ENCODE assay signal across 28 cellular contexts in the genomic region with DNA sequence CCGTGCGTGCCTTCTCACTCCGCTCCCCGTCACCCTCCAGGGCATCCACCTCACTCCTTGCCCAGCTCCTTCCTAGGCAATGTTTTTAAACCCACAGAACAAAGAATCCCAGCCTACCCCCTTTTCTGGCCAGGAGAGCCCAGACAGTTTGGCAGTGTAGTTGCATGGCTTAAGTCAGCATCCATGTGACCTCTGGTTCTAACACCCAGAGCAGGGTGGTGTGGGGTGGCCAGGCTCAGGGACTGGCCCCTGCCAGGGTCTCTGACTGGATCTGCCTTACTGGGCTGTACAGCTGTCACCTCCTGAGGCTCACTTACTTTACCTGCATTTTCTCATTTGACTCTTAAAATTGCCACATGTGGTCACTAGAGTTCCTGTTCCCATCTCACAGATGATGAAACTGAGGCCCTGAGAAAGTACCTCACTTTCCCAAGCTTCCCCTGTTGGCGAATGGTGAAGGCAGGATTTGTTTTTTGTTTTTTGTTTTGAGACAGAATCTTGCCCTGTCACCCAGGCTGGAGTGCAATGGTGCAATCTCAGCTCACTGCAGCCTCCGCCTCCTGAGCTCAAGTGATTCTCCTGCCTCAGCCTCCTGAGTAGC. TPM values are rescaled to one million over a fixed set of nuclear protein-coding genes. Genes with fewer than 3 reads are reported as not detected.
A peak's percentile ranks its signal among the peaks of the same experiment; 100 is the strongest.
DNase-seq lines count a peak whose midpoint lies in the region; ATAC-seq and TF ChIP-seq lines count a peak whose summit lies in the region.
"Had no signal": no experiment of that assay in that cellular context is flagged by ENCODE, and none has a peak within 500 bp of the region (broad histone marks: within the 10 kb centered on the region; RNA-seq: fewer than 3 reads in every experiment).

No MANE protein-coding gene starts in this region.

- WGBS in adrenal gland, 4 donors, result 87 to 98% (median 96%) methylated on average over 6 of the region's 6 CpGs

- peaks cover 62% of the 10 kb centered on the region for H3K36me3 Mint-ChIP-seq in CD8-positive, alpha-beta T cell
- peaks cover 0 to 57% (median 9%) of the 10 kb centered on the region in 3 donors for H3K36me3 Mint-ChIP-seq in CD8-positive, alpha-beta memory T cell

- no peak overlapping the region for H3K27ac ChIP-seq in CD8-positive, alpha-beta T cell (ENCODE audit: low read depth, low read length)
- H3K27ac ChIP-seq in Panc1 (ENCODE audit: low read length) (no peak overlapping the region), adrenal gland (no peak overlapping the region)
- H3K27ac ChIP-seq in CD8-positive, alpha-beta memory T cell (ENCODE audit: low read depth, low read length), result no peak overlapping the region
- H3K27ac ChIP-seq: A549, KMS-11, SJCRH30 had no signal

- no peaks in the 10 kb centered on the region for H3K27me3 ChIP-seq in CD8-positive, alpha-beta T cell (ENCODE audit: insufficient read depth, low read length)
- no peaks in the 10 kb centered on the region for H3K27me3 ChIP-seq in Panc1 (ENCODE audit: control insufficient read depth, insufficient read depth, low read length)
- no peaks in the 10 kb centered on the region for H3K27me3 ChIP-seq in CD8-positive, alpha-beta memory T cell (ENCODE audit: insufficient read depth, low read length, poor library complexity, severe bottlenecking)
- no peaks in the 10 kb centered on the region for H3K27me3 ChIP-seq in adrenal gland
- H3K27me3 ChIP-seq: SJCRH30 had no signal

- CTCF ChIA-PET in CD8-positive, alpha-beta T cell (lab: Charles Lee), result no interaction called here
- CTCF ChIA-PET in Panc1 (lab: Charles Lee), result no interaction called here
- CTCF ChIA-PET in CD8-positive, alpha-beta memory T cell (lab: Charles Lee), result no interaction called here

- TF ChIP-seq CTCF in CD8-positive, alpha-beta T cell (IDR thresholded peaks at IDR 0.05), result no peak
- TF ChIP-seq CTCF in Panc1 (IDR thresholded peaks at IDR 0.05) (no peak), adrenal gland (IDR thresholded peaks at IDR 0.05) (no peak)

- no peak for TF ChIP-seq POLR2A in adrenal gland (IDR thresholded peaks at IDR 0.05)

- H3K4me1 ChIP-seq in CD8-positive, alpha-beta T cell (ENCODE audit: insufficient read depth, low read length), result no peaks in the 10 kb centered on the region
- H3K4me1 ChIP-seq in Panc1 (ENCODE audit: control insufficient read depth, insufficient read depth, low read length) (no peaks in the 10 kb centered on the region), adrenal gland (replicated peaks in 1 of 2) (no peaks in the 10 kb centered on the region)
- H3K4me1 ChIP-seq in CD8-positive, alpha-beta memory T cell (ENCODE audit: insufficient read depth, low read length), result no peaks in the 10 kb centered on the region
- H3K4me1 ChIP-seq: A549, SJCRH30 had no signal

- peak overlapping the region; percentile 49 for H3K27ac Mint-ChIP-seq in CD8-positive, alpha-beta T cell
- no peak overlapping the region for H3K27ac Mint-ChIP-seq in CD8-positive, alpha-beta memory T cell

- no peaks in the 10 kb centered on the region for H3K27me3 Mint-ChIP-seq in CD8-positive, alpha-beta T cell (ENCODE audit: low read depth)
- no peaks in the 10 kb centered on the region for H3K27me3 Mint-ChIP-seq in CD8-positive, alpha-beta memory T cell
- H3K27me3 Mint-ChIP-seq: CD4-positive, alpha-beta memory T cell had no signal

- H3K4me3 ChIP-seq in CD8-positive, alpha-beta T cell (ENCODE audit: low read depth, low read length), result no peak overlapping the region
- H3K4me3 ChIP-seq in Panc1 (ENCODE audit: low read depth in 2 of 2, low read length in 2 of 2), result no peak overlapping the region
- H3K4me3 ChIP-seq in CD8-positive, alpha-beta memory T cell (ENCODE audit: low read length), result no peak overlapping the region
- no peak overlapping the region for H3K4me3 ChIP-seq in adrenal gland
- H3K4me3 ChIP-seq: A549, SJCRH30 had no signal

- POLR2A ChIA-PET in CD8-positive, alpha-beta T cell (lab: Charles Lee), result no interaction called here
- POLR2A ChIA-PET in Panc1 (lab: Charles Lee), result no interaction called here
- POLR2A ChIA-PET in CD8-positive, alpha-beta memory T cell (lab: Charles Lee), result no interaction called here

- H3K36me3 ChIP-seq in CD8-positive, alpha-beta T cell (ENCODE audit: insufficient read depth, low read length), result peaks cover 2% of the 10 kb centered on the region
- H3K36me3 ChIP-seq in Panc1 (ENCODE audit: control insufficient read depth, insufficient read depth, low read length) (no peaks in the 10 kb centered on the region), adrenal gland (replicated peaks in 1 of 2) (peaks cover 0 to 92% of the 10 kb centered on the region in 2 donors)
- H3K36me3 ChIP-seq in CD8-positive, alpha-beta memory T cell (ENCODE audit: insufficient read depth, low read length), result no peaks in the 10 kb centered on the region
- H3K36me3 ChIP-seq: SJCRH30 had no signal

- no peak for ATAC-seq in CD8-positive, alpha-beta T cell
- ATAC-seq in Panc1 (peak; percentile 58; the same call in 1 of the 2 replicates), GM18909 (IDR thresholded peaks at IDR 0.05; ENCODE audit: poor library complexity, unreplicated experiment) (no peak)
- ATAC-seq: PC-3, Right ventricle myocardium inferior, SK-N-SH treated with all-trans-retinoic acid at 6 μM for 48 hours had no signal

- no TSS peak for BruUV-seq in Panc1 (replicated peaks; lab: Mats Ljungman, UMichigan)

- H3K4me3 Mint-ChIP-seq in CD8-positive, alpha-beta T cell, result no peak overlapping the region
- H3K4me3 Mint-ChIP-seq in CD8-positive, alpha-beta memory T cell, result no peak overlapping the region
- H3K4me3 Mint-ChIP-seq: H9 had no signal

- H3K4me1 Mint-ChIP-seq in CD8-positive, alpha-beta T cell (ENCODE audit: low read depth), result no peaks in the 10 kb centered on the region
- no peaks in the 10 kb centered on the region for H3K4me1 Mint-ChIP-seq in CD8-positive, alpha-beta memory T cell
- H3K4me1 Mint-ChIP-seq: CD4-positive, alpha-beta memory T cell had no signal

- intact Hi-C loops in CD8-positive, alpha-beta T cell (cut with DNase I, micrococcal nuclease), result no loop called here
- intact Hi-C loops in Panc1 (cut with micrococcal nuclease; ENCODE audit: unreplicated experiment) (no loop called here), adrenal gland (cut with DNase I) (no loop called here)

- no peaks in the 10 kb centered on the region for H3K9me3 ChIP-seq in CD8-positive, alpha-beta T cell (ENCODE audit: low read length)
- H3K9me3 ChIP-seq in Panc1 (ENCODE audit: control insufficient read depth, insufficient read depth, low read depth, low read length) (no peaks in the 10 kb centered on the region), adrenal gland (replicated peaks in 1 of 3) (no peaks in the 10 kb centered on the region)
- H3K9me3 ChIP-seq in CD8-positive, alpha-beta memory T cell (ENCODE audit: low read length), result no peaks in the 10 kb centered on the region
- H3K9me3 ChIP-seq: A549, SJCRH30 had no signal

- in situ Hi-C loops in Panc1 (cut with HindIII; ENCODE audit: low pct_unique_long_range_greater_than_20kb, low sequenced_read_pairs), result no loop called here

- no peaks in the 10 kb centered on the region for H3K9me3 Mint-ChIP-seq in CD8-positive, alpha-beta T cell
- no peaks in the 10 kb centered on the region for H3K9me3 Mint-ChIP-seq in CD8-positive, alpha-beta memory T cell
- H3K9me3 Mint-ChIP-seq: CD4-positive, alpha-beta memory T cell; H9 had no signal

- DNase-seq in CD8-positive, alpha-beta T cell, result no peak
- DNase-seq in Panc1 (ENCODE audit: low read depth, low spot score), result no peak
- DNase-seq in globus pallidus (ENCODE audit: low spot score), result peak; percentile 37
- no peak for DNase-seq in CD8-positive, alpha-beta memory T cell
- no peak for DNase-seq in adrenal gland
- DNase-seq: CD4-positive, alpha-beta memory T cell; DMS 273 treated with DMSO at 0.1 percent for 48 hours; DMS79; EL; GDM1; H9; IMR-90; NCI-H1048; NCI-H1417; NCI-H1694; NCI-H2029 treated with DMSO at 0.1 percent for 48 hours; NCI-H446 treated with DMSO at 0.1 percent for 48 hours; NCI-H526; NCI-H82; NK-92 treated with Interleukin-12 subunit alpha and Interleukin-12 subunit beta, amount 100 ng/mL, for 24 hours; PC-3; SJCRH30 had no signal

RNA-seq across cellular contexts. Expression of a gene that starts 18.3 kb away (rescaled TPM):
- not detected for total RNA-seq in CD8-positive, alpha-beta T cell
- total RNA-seq in Panc1 (2021; ENCODE audit: unreplicated experiment), result 0.15 TPM
- polyA plus RNA-seq in Panc1 (2012; ENCODE audit: insufficient read length), result not detected
- under 1 TPM; 0.18 to 0.20 TPM for total RNA-seq in CD8-positive, alpha-beta memory T cell
- not detected for polyA plus RNA-seq in CD8-positive, alpha-beta memory T cell
- 100 to 1,000 TPM in 1 of 8 donors, 1 to 10 TPM in 7; 1.8 to 188 (median 3.2) TPM for total RNA-seq in adrenal gland
- 10 to 100 TPM in 1 of 3 donors, 1 to 10 TPM in 2; 5.7 to 41.2 (median 7.9) TPM for polyA plus RNA-seq in adrenal gland
- total RNA-seq: H9, IMR-90, PC-3, Right ventricle myocardium inferior, RPMI7951, SJCRH30 had no signal
- polyA plus RNA-seq: CD4-positive, alpha-beta memory T cell; IMR-90 had no signal

RNA-seq across cellular contexts. Expression of a gene that starts 27.0 kb away (rescaled TPM):
- 1 to 10 TPM; 9.2 to 9.9 TPM for total RNA-seq in CD8-positive, alpha-beta T cell
- total RNA-seq in Panc1 (2021; ENCODE audit: unreplicated experiment) (69.7 TPM), adrenal gland (100 to 1,000 TPM; 243 to 416 (median 352) TPM)
- 51.4 TPM for polyA plus RNA-seq in Panc1 (2012; ENCODE audit: insufficient read length)
- total RNA-seq in CD8-positive, alpha-beta memory T cell, result 10 to 100 TPM; 19.5 to 20.7 TPM
- 10.0 TPM for polyA plus RNA-seq in CD8-positive, alpha-beta memory T cell
- polyA plus RNA-seq in adrenal gland, result 100 to 1,000 TPM; 128 to 467 (median 142) TPM

RNA-seq across cellular contexts. Expression of a gene that starts 36.8 kb away (rescaled TPM):
- total RNA-seq in CD8-positive, alpha-beta T cell, result not detected
- total RNA-seq in Panc1 (2021; ENCODE audit: unreplicated experiment) (5.8 TPM), adrenal gland (100 to 1,000 TPM in 1 of 8 donors, 10 to 100 TPM in 7; 11.6 to 111 (median 21.4) TPM)
- 17.2 TPM for polyA plus RNA-seq in Panc1 (2012; ENCODE audit: insufficient read length)
- total RNA-seq in CD8-positive, alpha-beta memory T cell, result under 1 TPM; 0.20 to 0.24 TPM
- not detected for polyA plus RNA-seq in CD8-positive, alpha-beta memory T cell
- 10 to 100 TPM; 15.9 to 40.3 (median 23.8) TPM for polyA plus RNA-seq in adrenal gland
- polyA plus RNA-seq: CD4-positive, alpha-beta memory T cell had no signal

RNA-seq across cellular contexts. Expression of a gene that starts 50.5 kb away (rescaled TPM):
- total RNA-seq in CD8-positive, alpha-beta T cell, result 10 to 100 TPM; 67.3 to 72.8 TPM
- total RNA-seq in Panc1 (2021; ENCODE audit: unreplicated experiment) (26.7 TPM), adrenal gland (100 to 1,000 TPM; 125 to 286 (median 172) TPM)
- polyA plus RNA-seq in Panc1 (2012; ENCODE audit: insufficient read length), result 27.4 TPM
- total RNA-seq in CD8-positive, alpha-beta memory T cell, result 10 to 100 TPM; 14.9 to 16.8 TPM
- 26.8 TPM for polyA plus RNA-seq in CD8-positive, alpha-beta memory T cell
- 100 to 1,000 TPM; 194 to 288 (median 216) TPM for polyA plus RNA-seq in adrenal gland
